ENCODE assay signal across 8 cellular contexts in genomic region chr3:121834734-121835709, GRCh38. TPM values are rescaled to one million over a fixed set of nuclear protein-coding genes. Genes with fewer than 3 reads are reported as not detected.
DNase-seq lines count a peak whose midpoint lies in the region; ATAC-seq and TF ChIP-seq lines count a peak whose summit lies in the region.

Gene EAF2, plus strand, starts transcription at chr3:121835209. Its CDS starts 77 bp downstream, at chr3:121835286.
Gene IQCB1, minus strand, starts transcription at chr3:121835060. Its CDS starts 6,100 bp downstream, at chr3:121828960.

- H3K27me3 Mint-ChIP-seq in chondrocyte (ENCODE audit: low read depth) = no peaks in the 10 kb centered on the region

- ATAC-seq in HG03432 (IDR thresholded peaks at IDR 0.05; ENCODE audit: unreplicated experiment) = peak; percentile 98

- H3K4me3 ChIP-seq in kidney epithelial cell (ENCODE audit: low read depth, low read length) = peak within 1 kb of the TSS; percentile 72

- peaks cover 4% of the 10 kb centered on the region for H3K36me3 Mint-ChIP-seq in chondrocyte (ENCODE audit: low read depth)

- H3K9me3 Mint-ChIP-seq in chondrocyte (ENCODE audit: low read depth) = no peaks in the 10 kb centered on the region

- peak; percentile 97 for TF ChIP-seq POLR2A in GM19099 (IDR thresholded peaks at IDR 0.05; ENCODE audit: extremely low read depth, insufficient read length, low read depth)

- no peaks in the 10 kb centered on the region for H3K36me3 ChIP-seq in kidney epithelial cell (ENCODE audit: control insufficient read depth, insufficient read depth, low read length)

- H3K4me1 Mint-ChIP-seq in chondrocyte (ENCODE audit: low read depth) = peaks cover 26% of the 10 kb centered on the region

- TF ChIP-seq CTCF in chondrocyte (IDR thresholded peaks at IDR 0.05) (peak; percentile 14), kidney epithelial cell (IDR thresholded peaks at IDR 0.05; ENCODE audit: insufficient read depth, low read length, poor library complexity, severe bottlenecking) (no peak)

- no peaks in the 10 kb centered on the region for H3K27me3 ChIP-seq in kidney epithelial cell (ENCODE audit: control insufficient read depth, insufficient read depth, low read length)

- peak within 1 kb of the TSS; percentile 92 for H3K27ac Mint-ChIP-seq in chondrocyte (ENCODE audit: unreplicated experiment)

- H3K4me3 Mint-ChIP-seq in chondrocyte (ENCODE audit: unreplicated experiment) = peak within 1 kb of the TSS; percentile 99

- peak; percentile 96 to 98 for DNase-seq in AML-193 (lab: John Stamatoyannopoulos, UW)
- peak; percentile 73 for DNase-seq in NCI-H510A (lab: John Stamatoyannopoulos, UW)
- DNase-seq in activated CD4-positive, alpha-beta T cell treated with anti-CD3 and anti-CD28 coated beads for 1 hour = peak; percentile 95
- peak; percentile 97 for DNase-seq in chondrocyte (ENCODE audit: low spot score)
- peak; percentile 77 for DNase-seq in kidney epithelial cell (ENCODE audit: low read depth)
- peak; percentile 94 for DNase-seq in stimulated activated CD4-positive, alpha-beta T cell treated with anti-CD3 and anti-CD28 coated beads, Interleukin-15, amount 100 ng/mL, for 48 hours (ENCODE audit: low read depth in 2 of 2)

RNA-seq across cellular contexts. Expression of gene EAF2, which starts in this region (rescaled TPM):
- total RNA-seq in chondrocyte (2.4 to 3.7 TPM (median 2.7 TPM) in 3 replicates), kidney epithelial cell (1.1 and 1.5 TPM in 2 replicates)

RNA-seq across cellular contexts. Expression of gene IQCB1, which starts in this region (rescaled TPM):
- total RNA-seq in chondrocyte (12.6 to 15.5 TPM (median 13.2 TPM) in 3 replicates), kidney epithelial cell (16.0 and 16.6 TPM in 2 replicates)

Comparison
In these comparisons a context has a peak if more than half of its experiments do, and no peak if none do; other contexts are left out.
1. Peak in every context shown above with its lines: DNase-seq, ATAC-seq and H3K4me3 ChIP-seq.